ENCODE assay signal across 12 cellular contexts in the genomic region with DNA sequence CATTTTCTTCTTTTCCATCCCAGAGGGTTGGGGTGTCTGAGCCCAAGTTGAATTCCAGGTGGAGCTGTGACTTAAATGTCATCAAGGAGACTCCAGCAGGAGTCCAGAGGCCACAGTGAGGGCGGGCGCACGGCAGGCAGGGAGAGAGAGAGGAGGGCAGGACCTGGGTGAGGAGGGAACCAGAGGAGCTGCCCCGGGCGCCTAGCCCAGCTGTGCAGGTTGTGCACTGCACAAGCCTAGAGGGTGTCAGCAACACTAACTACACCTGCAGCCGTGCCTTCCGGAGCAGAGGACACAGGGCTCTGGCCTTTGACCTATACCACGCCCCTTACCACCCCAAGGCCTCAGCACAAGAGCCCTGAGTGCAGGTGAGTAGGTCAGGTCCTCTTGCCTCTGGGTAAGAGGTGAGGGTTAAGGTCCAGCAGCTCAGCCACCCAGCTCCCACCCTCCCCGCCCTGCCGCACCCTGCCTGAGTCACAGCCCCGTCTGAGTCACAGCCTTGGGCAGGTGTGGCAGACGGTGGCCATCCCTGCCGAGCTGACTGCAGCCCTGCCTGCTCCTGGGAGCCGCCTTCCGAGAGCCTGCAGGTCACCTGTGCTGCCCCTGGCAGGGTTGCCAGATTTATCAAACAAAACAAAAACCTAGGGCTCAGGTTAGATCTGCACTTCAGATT. TPM values are rescaled to one million over a fixed set of nuclear protein-coding genes. Genes with fewer than 3 reads are reported as not detected.
A peak's percentile ranks its signal among the peaks of the same experiment; 100 is the strongest.
DNase-seq lines count a peak whose midpoint lies in the region; TF ChIP-seq lines count a peak whose summit lies in the region.
"Had no signal": no experiment of that assay in that cellular context is flagged by ENCODE, and none has a peak within 500 bp of the region (broad histone marks: within the 10 kb centered on the region; RNA-seq: fewer than 3 reads in every experiment).

No MANE protein-coding gene starts in this region.

- no peaks in the 10 kb centered on the region for H3K9me3 ChIP-seq in mucosa of stomach (ENCODE audit: control insufficient read depth, low read length)

- in situ Hi-C loops in GM13976 (cut with MboI; ENCODE audit: low sequenced_read_pairs, unreplicated experiment): no loop called here

- H3K27ac Mint-ChIP-seq in brain: peak overlapping the region in 4 of 5 experiments; percentile 7 to 85 (median 18)

- no peaks in the 10 kb centered on the region for H3K36me3 Mint-ChIP-seq in brain

- H3K4me1 Mint-ChIP-seq in brain: peaks cover 29% of the 10 kb centered on the region

- H3K27me3 Mint-ChIP-seq in brain: no peaks in the 10 kb centered on the region

- peak; percentile 79 for DNase-seq in DMS53 treated with DMSO at 0.1 percent for 48 hours (lab: John Stamatoyannopoulos, UW; ENCODE audit: unreplicated experiment)
- peak; percentile 98 for DNase-seq in HuH-7.5 (ENCODE audit: low spot score)
- no peak for DNase-seq in D341Med (ENCODE audit: low spot score)
- no peak for DNase-seq in H7
- no peak for DNase-seq in GM13976 (ENCODE audit: low spot score)
- DNase-seq in GM19240 (ENCODE audit: insufficient read length, low spot score): no peak
- DNase-seq: dorsolateral prefrontal cortex, NCI-H446 treated with DMSO at 0.1 percent for 48 hours had no signal

- H3K9me3 Mint-ChIP-seq in brain: peaks cover 0 to 2% (median 0%) of the 10 kb centered on the region in 5 experiments

- H3K27me3 ChIP-seq in mucosa of stomach (ENCODE audit: control insufficient read depth, insufficient read depth, low read length) (peaks cover 3% of the 10 kb centered on the region), H7 (ENCODE audit: control insufficient read depth, insufficient read depth, low read length) (no peaks in the 10 kb centered on the region)
- H3K27me3 ChIP-seq: dorsolateral prefrontal cortex had no signal

- H3K9ac ChIP-seq in mucosa of stomach (ENCODE audit: low read length): peak overlapping the region; percentile 22

- H3K4me1 ChIP-seq in mucosa of stomach (ENCODE audit: control insufficient read depth, insufficient read depth, low read length): peaks cover 87% of the 10 kb centered on the region

- H3K4me3 Mint-ChIP-seq in brain: peak overlapping the region in 1 of 5 experiments; percentile 54

- H3K36me3 ChIP-seq in mucosa of stomach (ENCODE audit: control insufficient read depth, insufficient read depth, low read length) (no peaks in the 10 kb centered on the region), H7 (replicated peaks; ENCODE audit: control insufficient read depth, insufficient read depth, low read length) (no peaks in the 10 kb centered on the region)

- H3K4me3 ChIP-seq in mucosa of stomach (ENCODE audit: low read length): no peak overlapping the region
- H3K4me3 ChIP-seq in H7 (ENCODE audit: insufficient read depth, low read depth, low read length): no peak overlapping the region
- H3K4me3 ChIP-seq: dorsolateral prefrontal cortex had no signal

- no peak for TF ChIP-seq CTCF in brain (conservative IDR thresholded peaks at IDR 0.05)
- TF ChIP-seq CTCF in GM13976 (IDR thresholded peaks at IDR 0.05; ENCODE audit: borderline replicate concordance, control extremely low read depth, extremely low read depth, insufficient read depth, missing control alignments): no peak

RNA-seq across cellular contexts. Expression of gene AGPAT2, which starts 6.4 kb away (rescaled TPM):
- polyA plus RNA-seq in brain (ENCODE audit: insufficient read depth, low read depth, low replicate concordance): 42.6 TPM
- 41.1 and 54.7 TPM in 2 replicates for total RNA-seq in H7 (2014; rRNA removed; shearing (Covaris generic))

RNA-seq across cellular contexts. Expression of gene DIPK1B, which starts 18.7 kb away (rescaled TPM):
- 35.5 TPM for polyA plus RNA-seq in brain (ENCODE audit: insufficient read depth, low read depth, low replicate concordance)
- total RNA-seq in H7 (2014; rRNA removed; shearing (Covaris generic)): 57.0 and 75.7 TPM in 2 replicates
- total RNA-seq: activated CD8-positive, alpha-beta memory T cell treated with anti-CD3 and anti-CD28 coated beads for 36 hours had no signal

RNA-seq across cellular contexts. Expression of gene EGFL7, which starts 30.9 kb away (rescaled TPM):
- 36.4 TPM for polyA plus RNA-seq in brain (ENCODE audit: insufficient read depth, low read depth, low replicate concordance)
- total RNA-seq in H7 (2014; rRNA removed; shearing (Covaris generic)): 68.5 and 87.3 TPM in 2 replicates

RNA-seq across cellular contexts. Expression of gene LCN10, which starts 49.1 kb away (rescaled TPM):
- 3.5 TPM for polyA plus RNA-seq in brain (ENCODE audit: insufficient read depth, low read depth, low replicate concordance)
- 0.76 and 1.4 TPM in 2 replicates for total RNA-seq in H7 (2014; rRNA removed; shearing (Covaris generic))
- total RNA-seq: mononuclear cell had no signal

RNA-seq across cellular contexts. Expression of gene LCN6, which starts 54.7 kb away (rescaled TPM):
- polyA plus RNA-seq in brain (ENCODE audit: insufficient read depth, low read depth, low replicate concordance): not detected
- total RNA-seq in H7 (2014; rRNA removed; shearing (Covaris generic)): not detected in 2 replicates
- total RNA-seq: activated CD8-positive, alpha-beta memory T cell treated with anti-CD3 and anti-CD28 coated beads for 36 hours; mononuclear cell had no signal

Comparison
In these comparisons a context has a peak if more than half of its experiments do, and no peak if none do; other contexts are left out.
1. DNase-seq: peak in DMS53 treated with DMSO at 0.1 percent for 48 hours (single experiment) and HuH-7.5 (single experiment); none in D341Med (single experiment), H7 (single experiment), GM13976 (single experiment) and GM19240 (single experiment).